ENCODE assay signal across 14 cellular contexts in genomic region chr17:16371742-16372141, GRCh38. TPM values are rescaled to one million over a fixed set of nuclear protein-coding genes. Genes with fewer than 3 reads are reported as not detected.
DNase-seq lines count a peak whose midpoint lies in the region; ATAC-seq and TF ChIP-seq lines count a peak whose summit lies in the region.
"Had no signal": no experiment of that assay in that cellular context is flagged by ENCODE, and none has a peak within 500 bp of the region (broad histone marks: within the 10 kb centered on the region; RNA-seq: fewer than 3 reads in every experiment).

No MANE protein-coding gene starts in this region.

- peak; percentile 67 for DNase-seq in DMS 273 (lab: John Stamatoyannopoulos, UW; ENCODE audit: unreplicated experiment)
- no peak for DNase-seq in DMS 273 treated with DMSO at 0.1 percent for 48 hours (lab: John Stamatoyannopoulos, UW)
- peak; percentile 65 for DNase-seq in NCI-H2196 (lab: John Stamatoyannopoulos, UW; ENCODE audit: unreplicated experiment)
- DNase-seq in dermis blood vessel endothelial cell, result peak; percentile 81
- DNase-seq in non-pigmented ciliary epithelial cell (ENCODE audit: low read depth), result peak; percentile 87
- DNase-seq in NCI-H1092 treated with DMSO at 0.1 percent for 48 hours (lab: John Stamatoyannopoulos, UW), result no peak
- no peak for DNase-seq in MV-4-11 (lab: John Stamatoyannopoulos, UW)
- DNase-seq in CD4-positive, alpha-beta T cell, result no peak
- DNase-seq: 8988T; activated CD4-positive, alpha-beta T cell treated with anti-CD3 and anti-CD28 coated beads, Interleukin-2, amount 10 ng/mL, durations not matched to agents 7 days and 5 days; activated effector memory CD4-positive, alpha-beta T cell treated with anti-CD3 and anti-CD28 coated beads, Interleukin-2, amount 50 U/mL, for 16 hours; DMS79; T-helper 1 cell; transverse colon had no signal

- no peaks in the 10 kb centered on the region for H3K27me3 Mint-ChIP-seq in CD4-positive, alpha-beta T cell
- H3K27me3 Mint-ChIP-seq: activated CD4-positive, alpha-beta T cell treated with anti-CD3 and anti-CD28 coated beads, Interleukin-2, amount 10 ng/mL, durations not matched to agents 7 days and 5 days had no signal

- no peak overlapping the region for H3K27ac Mint-ChIP-seq in CD4-positive, alpha-beta T cell
- H3K27ac Mint-ChIP-seq: activated CD4-positive, alpha-beta T cell treated with anti-CD3 and anti-CD28 coated beads, Interleukin-2, amount 10 ng/mL, durations not matched to agents 7 days and 5 days had no signal

- no peaks in the 10 kb centered on the region for H3K9me3 Mint-ChIP-seq in CD4-positive, alpha-beta T cell
- H3K9me3 Mint-ChIP-seq: activated CD4-positive, alpha-beta T cell treated with anti-CD3 and anti-CD28 coated beads, Interleukin-2, amount 10 ng/mL, durations not matched to agents 7 days and 5 days had no signal

- intact Hi-C loops in CD4-positive, alpha-beta T cell (cut with DNase I, micrococcal nuclease), result no loop called here

- no peaks in the 10 kb centered on the region for H3K9me3 ChIP-seq in CD4-positive, alpha-beta T cell (ENCODE audit: control insufficient read depth, low read length)
- H3K9me3 ChIP-seq: transverse colon had no signal

- no peaks in the 10 kb centered on the region for H3K27me3 ChIP-seq in CD4-positive, alpha-beta T cell (ENCODE audit: control insufficient read depth, insufficient read depth, low read length)
- H3K27me3 ChIP-seq: transverse colon had no signal

- CTCF ChIA-PET in CD4-positive, alpha-beta T cell (lab: Charles Lee), result interaction anchor here (2.9 kb wide), 1 partner anchor 8 kb away, joined by 8 read pairs; no protein-coding TSS in a partner anchor

- H3K36me3 Mint-ChIP-seq in CD4-positive, alpha-beta T cell (ENCODE audit: low read depth), result no peaks in the 10 kb centered on the region

- no peak overlapping the region for H3K27ac ChIP-seq in CD4-positive, alpha-beta T cell (ENCODE audit: low read depth, low read length)
- H3K27ac ChIP-seq: transverse colon had no signal

- H3K4me3 Mint-ChIP-seq in CD4-positive, alpha-beta T cell, result no peak overlapping the region
- H3K4me3 Mint-ChIP-seq: activated CD4-positive, alpha-beta T cell treated with anti-CD3 and anti-CD28 coated beads, Interleukin-2, amount 10 ng/mL, durations not matched to agents 7 days and 5 days had no signal

- TF ChIP-seq CTCF in CD4-positive, alpha-beta T cell (IDR thresholded peaks at IDR 0.05), result no peak

- ATAC-seq in CD4-positive, alpha-beta T cell (ENCODE audit: poor library complexity), result no peak

- no peaks in the 10 kb centered on the region for H3K4me1 Mint-ChIP-seq in CD4-positive, alpha-beta T cell (ENCODE audit: low read depth)
- H3K4me1 Mint-ChIP-seq: activated CD4-positive, alpha-beta T cell treated with anti-CD3 and anti-CD28 coated beads, Interleukin-2, amount 10 ng/mL, durations not matched to agents 7 days and 5 days had no signal

- POLR2A ChIA-PET in CD4-positive, alpha-beta T cell (lab: Charles Lee), result no interaction called here

RNA-seq across cellular contexts. Expression of gene UBB, which starts 9.1 kb away (rescaled TPM):
- 1,676 and 1,882 TPM in 2 replicates for total RNA-seq in dermis blood vessel endothelial cell
- 100 to 1,000 TPM; 646 to 647 TPM for total RNA-seq in CD4-positive, alpha-beta T cell

RNA-seq across cellular contexts. Expression of gene CENPV, which starts 18.5 kb away (rescaled TPM):
- 8.2 and 14.1 TPM in 2 replicates for total RNA-seq in dermis blood vessel endothelial cell
- total RNA-seq in CD4-positive, alpha-beta T cell, result 10 to 100 TPM; 18.5 to 19.4 TPM

RNA-seq across cellular contexts. Expression of gene TRPV2, which starts 43.6 kb away (rescaled TPM):
- total RNA-seq in dermis blood vessel endothelial cell, result 40.0 and 48.8 TPM in 2 replicates
- total RNA-seq in CD4-positive, alpha-beta T cell, result 10 to 100 TPM; 42.8 to 45.2 TPM

Comparison
In these comparisons a context has a peak if more than half of its experiments do, and no peak if none do; other contexts are left out.
1. DNase-seq: peak in DMS 273 (single experiment), NCI-H2196 (single experiment), dermis blood vessel endothelial cell (single experiment) and non-pigmented ciliary epithelial cell (single experiment); none in DMS 273 treated with DMSO at 0.1 percent for 48 hours (single experiment), NCI-H1092 treated with DMSO at 0.1 percent for 48 hours (single experiment), MV-4-11 (single experiment) and CD4-positive, alpha-beta T cell (0 of 10).